ENCODE assay signal across 34 cellular contexts in genomic region chr1:3965693-3966092, GRCh38.
"Had no signal": no experiment of that assay in that cellular context is flagged by ENCODE, and none has a peak within 500 bp of the region (broad histone marks: within the 10 kb centered on the region; RNA-seq: fewer than 3 reads in every experiment).

No MANE protein-coding gene starts in this region.

- H3K36me3 ChIP-seq: MG63 had no signal

- DNase-seq: Karpas-422, Kasumi-1, MG63, MM.1S, MV-4-11, NCI-H1048, NCI-H1092, NCI-H1092 treated with DMSO at 0.1 percent for 48 hours, NCI-H1105, NCI-H1105 treated with DMSO at 0.1 percent for 48 hours, NCI-H1417, NCI-H1417 treated with DMSO at 0.1 percent for 48 hours, NCI-H1436, NCI-H1436 treated with DMSO at 0.1 percent for 48 hours, NCI-H146, NCI-H1694, NCI-H1694 treated with DMSO at 0.1 percent for 48 hours, NCI-H187, NCI-H187 treated with DMSO at 0.1 percent for 48 hours, NCI-H1930, NCI-H2029, NCI-H2029 treated with DMSO at 0.1 percent for 48 hours, NCI-H2081, NCI-H2081 treated with DMSO at 0.1 percent for 48 hours, NCI-H2107, NCI-H2171, NCI-H2171 treated with DMSO at 0.1 percent for 48 hours, NCI-H2227 treated with DMSO at 0.1 percent for 48 hours, NCI-H226, NCI-H345, NCI-H446, NCI-H446 treated with DMSO at 0.1 percent for 48 hours, NCI-H510A, NCI-H510A treated with DMSO at 0.1 percent for 48 hours had no signal

- H3K27me3 ChIP-seq: MG63 had no signal

- H3K4me3 ChIP-seq: MG63 had no signal

- H3K9me3 ChIP-seq: MG63 had no signal
